Comparison of ENCODE assay signal across 3 cellular contexts in genomic region chr20:3693376-3693775, GRCh38.
TF ChIP-seq lines count a peak whose summit lies in the region.

No MANE protein-coding gene starts in this region.

TF ChIP-seq in IMR-90, 13 proteins besides CTCF, POLR2A, EP300 and RAD21:
- TF ChIP-seq MAFK (IDR thresholded peaks at IDR 0.05; ENCODE audit: low read depth, low read length) (no peak), BHLHE40 (IDR thresholded peaks at IDR 0.05; ENCODE audit: low read depth, low read length) (no peak), USF2 (IDR thresholded peaks at IDR 0.05; ENCODE audit: low read depth, low read length) (no peak), ELK1 (IDR thresholded peaks at IDR 0.05; ENCODE audit: borderline replicate concordance, low read depth, low read length) (no peak), RCOR1 (IDR thresholded peaks at IDR 0.05; ENCODE audit: insufficient replicate concordance, low read length) (no peak), FOS (IDR thresholded peaks at IDR 0.05; ENCODE audit: low read depth, low read length) (no peak), SMC3 (IDR thresholded peaks at IDR 0.05; ENCODE audit: low read depth, low read length) (no peak), RFX5 (IDR thresholded peaks at IDR 0.05; ENCODE audit: low read depth, low read length) (no peak), NFE2L2 (IDR thresholded peaks at IDR 0.05; ENCODE audit: low read depth, low read length) (no peak), MXI1 (IDR thresholded peaks at IDR 0.05; ENCODE audit: borderline replicate concordance, low read depth, low read length) (no peak), CHD1 (IDR thresholded peaks at IDR 0.05; ENCODE audit: low read depth, low read length) (no peak), CEBPB (IDR thresholded peaks at IDR 0.05; ENCODE audit: low read depth, low read length) (no peak), MAZ (IDR thresholded peaks at IDR 0.05; ENCODE audit: borderline replicate concordance, low read depth, low read length) (no peak)
TF ChIP-seq in IMR-90: peak in this region for 0.

TF ChIP-seq in H1, 55 proteins besides CTCF, POLR2A, EP300 and RAD21:
- TF ChIP-seq TAF7 (optimal IDR thresholded peaks at IDR 0.05; ENCODE audit: borderline replicate concordance, low read depth, low read length) (no peak), EZH2 (IDR thresholded peaks at IDR 0.05; ENCODE audit: low read depth, low read length, severe bottlenecking) (no peak), TCF12 (IDR thresholded peaks at IDR 0.05; ENCODE audit: low read depth, low read length) (no peak), RBBP5 (IDR thresholded peaks at IDR 0.05; ENCODE audit: borderline replicate concordance, low read depth, low read length) (no peak), ATF3 (IDR thresholded peaks at IDR 0.05; ENCODE audit: insufficient read depth, low read depth, low read length) (no peak), JUN (IDR thresholded peaks at IDR 0.05; ENCODE audit: low read depth, low read length) (no peak), HDAC6 (IDR thresholded peaks at IDR 0.05; ENCODE audit: low read depth, low read length) (no peak), SP2 (IDR thresholded peaks at IDR 0.05; ENCODE audit: low read length) (no peak), GTF2F1 (IDR thresholded peaks at IDR 0.05; ENCODE audit: borderline replicate concordance, low read depth, low read length) (no peak), EGR1 (IDR thresholded peaks at IDR 0.05; ENCODE audit: borderline replicate concordance, low read depth, low read length) (no peak), KDM5A (IDR thresholded peaks at IDR 0.05; ENCODE audit: low read length) (no peak), SP1 (IDR thresholded peaks at IDR 0.05; ENCODE audit: low read depth, low read length) (no peak), RNF2 (IDR thresholded peaks at IDR 0.05; ENCODE audit: borderline replicate concordance, low read depth, low read length, missing control alignments, poor library complexity, severe bottlenecking) (no peak), CBX5 (IDR thresholded peaks at IDR 0.05; ENCODE audit: low read depth, low read length) (no peak), YY1 (IDR thresholded peaks at IDR 0.05; ENCODE audit: low read depth, low read length) (no peak), TAF1 (IDR thresholded peaks at IDR 0.05; ENCODE audit: low read depth, low read length) (no peak), NANOG (IDR thresholded peaks at IDR 0.05; ENCODE audit: insufficient read depth, low read depth, low read length, poor library complexity, severe bottlenecking) (no peak), NRF1 (IDR thresholded peaks at IDR 0.05; ENCODE audit: low read depth, low read length) (no peak), MAFK (IDR thresholded peaks at IDR 0.05; ENCODE audit: low read depth, low read length) (no peak)
TF ChIP-seq in H1: peak in this region for 0.

TF ChIP-seq in WTC11, 78 proteins besides CTCF, POLR2A, EP300 and RAD21:
- TF ChIP-seq ZNF416 (CRISPR knock-in tag; IDR thresholded peaks at IDR 0.05) (no peak), MYBL2 (CRISPR knock-in tag; IDR thresholded peaks at IDR 0.05) (no peak), TCF7 (CRISPR knock-in tag; IDR thresholded peaks at IDR 0.05; ENCODE audit: low read depth) (no peak), NR2C2 (CRISPR knock-in tag; IDR thresholded peaks at IDR 0.05) (no peak), ZNF423 (CRISPR knock-in tag; IDR thresholded peaks at IDR 0.05) (no peak)
